In the genomic region with DNA sequence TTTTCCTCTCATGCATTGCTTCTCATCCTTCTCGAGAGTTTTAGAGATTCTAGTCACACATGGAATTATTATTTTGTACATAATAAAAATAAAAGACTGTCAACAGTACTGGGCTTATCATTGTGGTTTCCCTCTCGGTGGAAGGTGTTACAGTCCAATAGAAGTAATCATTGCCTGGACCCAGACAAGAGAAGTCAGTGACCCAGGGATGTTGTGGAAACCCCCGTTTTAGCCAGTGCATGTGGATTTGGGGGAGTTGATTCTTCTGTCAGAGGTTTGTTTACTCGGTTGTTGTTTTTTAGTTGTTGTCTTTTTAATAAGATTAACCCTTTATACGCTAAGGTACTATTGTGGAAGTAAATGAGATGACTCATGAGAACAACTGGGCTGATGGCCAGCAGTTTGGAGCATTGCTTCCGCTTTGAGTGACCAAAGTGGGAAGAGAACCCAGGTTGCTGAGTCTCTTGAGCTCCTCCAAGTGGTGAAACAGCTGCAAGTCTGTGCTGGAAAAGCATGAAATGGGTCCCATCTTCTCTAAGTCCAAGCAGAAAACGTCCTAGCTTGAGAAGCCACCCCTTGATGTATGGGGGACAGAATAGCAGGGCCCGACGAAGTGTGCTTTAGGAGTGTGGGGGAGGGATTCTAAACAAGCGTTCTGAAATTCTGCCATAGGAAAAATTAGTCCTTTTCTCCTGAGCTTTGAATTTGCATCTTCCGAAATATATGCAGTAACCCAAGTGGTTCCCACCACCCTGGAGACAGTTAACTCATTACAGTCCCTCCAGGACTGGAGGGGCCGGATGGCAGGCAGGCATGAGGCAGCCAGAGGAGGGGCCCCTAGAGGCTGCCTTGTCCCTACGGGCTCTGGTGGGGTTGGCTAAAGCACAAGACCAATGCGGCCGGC, we compare ENCODE assay signal across 8 cellular contexts.
DNase-seq lines count a peak whose midpoint lies in the region; ATAC-seq and TF ChIP-seq lines count a peak whose summit lies in the region.

No MANE protein-coding gene starts in this region.

- H3K27ac Mint-ChIP-seq in immature natural killer cell: no peak overlapping the region

- TF ChIP-seq CTCF in 22Rv1 (IDR thresholded peaks at IDR 0.05) (peak; percentile 74), GM12865 (IDR thresholded peaks at IDR 0.05; ENCODE audit: insufficient read depth, low read depth, low read length, missing control alignments) (peak; percentile 19)

- no peaks in the 10 kb centered on the region for H3K36me3 Mint-ChIP-seq in immature natural killer cell

- no peak overlapping the region for H3K4me3 Mint-ChIP-seq in immature natural killer cell

- H3K27me3 Mint-ChIP-seq in immature natural killer cell (ENCODE audit: low read depth in 3 of 3): peaks cover 0 to 2% (median 2%) of the 10 kb centered on the region in 3 donors

- peak; percentile 10 for DNase-seq in GM12865 (ENCODE audit: low read depth)
- DNase-seq in NCI-H748 treated with DMSO at 0.1 percent for 48 hours (lab: John Stamatoyannopoulos, UW): peak; percentile 5
- DNase-seq in dedifferentiated amniotic fluid mesenchymal stem cell (ENCODE audit: extremely low spot score): peak; percentile 17
- peak; percentile 74 for DNase-seq in mucosa of gallbladder (ENCODE audit: low spot score)
- no peak for DNase-seq in immature natural killer cell

- no peaks in the 10 kb centered on the region for H3K9me3 Mint-ChIP-seq in immature natural killer cell

- no peak overlapping the region for H3K4me3 ChIP-seq in GM12865 (ENCODE audit: low read depth, low read length)

- peaks cover 16 to 17% of the 10 kb centered on the region in 2 donors for H3K4me1 Mint-ChIP-seq in immature natural killer cell

- no peak overlapping the region for H3K27ac ChIP-seq in 22Rv1

- ATAC-seq in GM18870 (IDR thresholded peaks at IDR 0.05; ENCODE audit: unreplicated experiment) (no peak), HG02884 (IDR thresholded peaks at IDR 0.05; ENCODE audit: unreplicated experiment) (no peak)

Comparison
In these comparisons a context has a peak if more than half of its experiments do, and no peak if none do; other contexts are left out.
1. DNase-seq: peak in GM12865 (single experiment), NCI-H748 treated with DMSO at 0.1 percent for 48 hours (single experiment), dedifferentiated amniotic fluid mesenchymal stem cell (single experiment) and mucosa of gallbladder (single experiment); none in immature natural killer cell (0 of 3).